ENCODE assay signal across 2 cellular contexts in genomic region chrX:46184749-46185148, GRCh38.
TF ChIP-seq lines count a peak whose summit lies in the region.

No MANE protein-coding gene starts in this region.

TF ChIP-seq in A549, 52 proteins besides CTCF, POLR2A, EP300 and RAD21 (continued from another document):
- TF ChIP-seq MAX (IDR thresholded peaks at IDR 0.05) = no peak
- no peak for TF ChIP-seq PBX3 (IDR thresholded peaks at IDR 0.05)
- no peak for TF ChIP-seq USF2 (IDR thresholded peaks at IDR 0.05)
- no peak for TF ChIP-seq RFX5 (IDR thresholded peaks at IDR 0.05)
- TF ChIP-seq ZSCAN20 (CRISPR knock-in tag; IDR thresholded peaks at IDR 0.05) = no peak
- TF ChIP-seq PHF8 (IDR thresholded peaks at IDR 0.05; ENCODE audit: borderline replicate concordance, low read depth) = no peak
- TF ChIP-seq RARB (CRISPR knock-in tag; IDR thresholded peaks at IDR 0.05) = no peak
- no peak for TF ChIP-seq CBX8 (IDR thresholded peaks at IDR 0.05)

TF ChIP-seq in HCT116, 20 proteins besides CTCF, POLR2A, EP300 and RAD21 (continued from another document):
- TF ChIP-seq CEBPB (IDR thresholded peaks at IDR 0.05; ENCODE audit: low read depth) (peak; percentile 36; the same call in 1 of the 2 replicates), EGR1 (IDR thresholded peaks at IDR 0.05; ENCODE audit: low read depth) (peak; percentile 75), FOSL1 (IDR thresholded peaks at IDR 0.05; ENCODE audit: low read depth) (peak; percentile 85), SRF (IDR thresholded peaks at IDR 0.05; ENCODE audit: low read depth) (no peak), ZNF274 (IDR thresholded peaks at IDR 0.05; ENCODE audit: low read depth, low read length) (no peak), JUND (IDR thresholded peaks at IDR 0.05) (peak; percentile 67), SIN3A (IDR thresholded peaks at IDR 0.05; ENCODE audit: low read depth) (no peak)
